ENCODE assay signal across 1 cellular context in the genomic region with DNA sequence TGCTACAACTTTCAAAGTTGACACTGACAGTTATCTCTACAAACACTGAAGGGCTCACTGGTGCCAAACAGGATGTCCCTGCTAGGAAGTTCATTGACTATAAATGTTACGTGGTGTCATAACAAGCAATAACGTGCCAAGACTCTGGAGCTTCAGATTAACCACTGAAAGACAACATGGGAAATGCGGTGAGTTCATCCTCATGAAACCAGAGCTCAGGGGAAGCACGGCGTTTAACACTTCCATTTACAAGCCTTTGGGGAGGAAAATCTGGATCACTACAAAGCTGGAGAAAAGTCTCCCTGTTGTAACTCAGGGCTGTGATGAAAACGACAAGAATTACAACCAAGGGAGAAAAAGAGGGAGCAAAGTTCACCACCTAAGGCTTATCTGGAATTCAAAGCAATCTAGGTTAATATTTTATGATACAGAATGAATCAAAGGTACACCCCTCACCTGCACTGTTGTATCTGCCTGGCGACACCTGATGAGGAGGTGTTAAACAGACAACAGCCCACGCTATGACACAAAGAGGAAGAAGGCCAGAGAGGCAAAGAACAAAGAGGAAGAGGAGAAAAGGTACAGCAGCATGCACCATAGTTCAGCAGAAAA.
TF ChIP-seq lines count a peak whose summit lies in the region.

No MANE protein-coding gene starts in this region.

TF ChIP-seq in HEK293, 187 proteins besides CTCF, POLR2A, EP300 and RAD21 (continued from another document and continues in another):
- TF ChIP-seq, protein P1, sequence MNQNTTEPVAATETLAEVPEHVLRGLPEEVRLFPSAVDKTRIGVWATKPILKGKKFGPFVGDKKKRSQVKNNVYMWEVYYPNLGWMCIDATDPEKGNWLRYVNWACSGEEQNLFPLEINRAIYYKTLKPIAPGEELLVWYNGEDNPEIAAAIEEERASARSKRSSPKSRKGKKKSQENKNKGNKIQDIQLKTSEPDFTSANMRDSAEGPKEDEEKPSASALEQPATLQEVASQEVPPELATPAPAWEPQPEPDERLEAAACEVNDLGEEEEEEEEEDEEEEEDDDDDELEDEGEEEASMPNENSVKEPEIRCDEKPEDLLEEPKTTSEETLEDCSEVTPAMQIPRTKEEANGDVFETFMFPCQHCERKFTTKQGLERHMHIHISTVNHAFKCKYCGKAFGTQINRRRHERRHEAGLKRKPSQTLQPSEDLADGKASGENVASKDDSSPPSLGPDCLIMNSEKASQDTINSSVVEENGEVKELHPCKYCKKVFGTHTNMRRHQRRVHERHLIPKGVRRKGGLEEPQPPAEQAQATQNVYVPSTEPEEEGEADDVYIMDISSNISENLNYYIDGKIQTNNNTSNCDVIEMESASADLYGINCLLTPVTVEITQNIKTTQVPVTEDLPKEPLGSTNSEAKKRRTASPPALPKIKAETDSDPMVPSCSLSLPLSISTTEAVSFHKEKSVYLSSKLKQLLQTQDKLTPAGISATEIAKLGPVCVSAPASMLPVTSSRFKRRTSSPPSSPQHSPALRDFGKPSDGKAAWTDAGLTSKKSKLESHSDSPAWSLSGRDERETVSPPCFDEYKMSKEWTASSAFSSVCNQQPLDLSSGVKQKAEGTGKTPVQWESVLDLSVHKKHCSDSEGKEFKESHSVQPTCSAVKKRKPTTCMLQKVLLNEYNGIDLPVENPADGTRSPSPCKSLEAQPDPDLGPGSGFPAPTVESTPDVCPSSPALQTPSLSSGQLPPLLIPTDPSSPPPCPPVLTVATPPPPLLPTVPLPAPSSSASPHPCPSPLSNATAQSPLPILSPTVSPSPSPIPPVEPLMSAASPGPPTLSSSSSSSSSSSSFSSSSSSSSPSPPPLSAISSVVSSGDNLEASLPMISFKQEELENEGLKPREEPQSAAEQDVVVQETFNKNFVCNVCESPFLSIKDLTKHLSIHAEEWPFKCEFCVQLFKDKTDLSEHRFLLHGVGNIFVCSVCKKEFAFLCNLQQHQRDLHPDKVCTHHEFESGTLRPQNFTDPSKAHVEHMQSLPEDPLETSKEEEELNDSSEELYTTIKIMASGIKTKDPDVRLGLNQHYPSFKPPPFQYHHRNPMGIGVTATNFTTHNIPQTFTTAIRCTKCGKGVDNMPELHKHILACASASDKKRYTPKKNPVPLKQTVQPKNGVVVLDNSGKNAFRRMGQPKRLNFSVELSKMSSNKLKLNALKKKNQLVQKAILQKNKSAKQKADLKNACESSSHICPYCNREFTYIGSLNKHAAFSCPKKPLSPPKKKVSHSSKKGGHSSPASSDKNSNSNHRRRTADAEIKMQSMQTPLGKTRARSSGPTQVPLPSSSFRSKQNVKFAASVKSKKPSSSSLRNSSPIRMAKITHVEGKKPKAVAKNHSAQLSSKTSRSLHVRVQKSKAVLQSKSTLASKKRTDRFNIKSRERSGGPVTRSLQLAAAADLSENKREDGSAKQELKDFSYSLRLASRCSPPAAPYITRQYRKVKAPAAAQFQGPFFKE (tag by site-specific recombination; IDR thresholded peaks at IDR 0.05; ENCODE audit: borderline replicate concordance), result no peak
- TF ChIP-seq ZNF394 (tag by site-specific recombination; IDR thresholded peaks at IDR 0.05; ENCODE audit: borderline replicate concordance) (0 out of 2 replicates have a peak, but pooled peaks have one; percentile 13), SP2 (tag by site-specific recombination; IDR thresholded peaks at IDR 0.05) (no peak), ZNF626 (tag by site-specific recombination; IDR thresholded peaks at IDR 0.05) (no peak), EGR2 (tag by site-specific recombination; IDR thresholded peaks at IDR 0.05; ENCODE audit: low read depth) (no peak), ZNF423 (tag by site-specific recombination; IDR thresholded peaks at IDR 0.05) (no peak), ZNF549 (tag by site-specific recombination; IDR thresholded peaks at IDR 0.05) (no peak), MYNN (tag by site-specific recombination; IDR thresholded peaks at IDR 0.05; ENCODE audit: borderline replicate concordance) (no peak), ZNF654 (tag by site-specific recombination; IDR thresholded peaks at IDR 0.05; ENCODE audit: low read depth) (peak; percentile 13; the same call in 1 of the 2 replicates), SCRT2 (tag by site-specific recombination; IDR thresholded peaks at IDR 0.05) (no peak), BCL11B (tag by site-specific recombination; IDR thresholded peaks at IDR 0.05; ENCODE audit: low read depth) (peak; percentile 26; the same call in 1 of the 2 replicates), ZNF747 (tag by site-specific recombination; IDR thresholded peaks at IDR 0.05) (no peak), ZNF184 (tag by site-specific recombination; IDR thresholded peaks at IDR 0.05) (0 out of 2 replicates have a peak, but pooled peaks have one; percentile 49), ZNF391 (tag by site-specific recombination; IDR thresholded peaks at IDR 0.05; ENCODE audit: borderline replicate concordance, low read depth) (peak; percentile 50; the same call in 1 of the 2 replicates), ZNF239 (tag by site-specific recombination; IDR thresholded peaks at IDR 0.05) (no peak), SP7 (tag by site-specific recombination; IDR thresholded peaks at IDR 0.05) (peak; percentile 42; the same call in 1 of the 2 replicates), KLF1 (tag by site-specific recombination; IDR thresholded peaks at IDR 0.05) (no peak), ZNF341 (tag by site-specific recombination; IDR thresholded peaks at IDR 0.05; ENCODE audit: low read depth) (no peak), ZNF544 (tag by site-specific recombination; IDR thresholded peaks at IDR 0.05) (no peak), ZNF510 (tag by site-specific recombination; IDR thresholded peaks at IDR 0.05; ENCODE audit: insufficient replicate concordance) (no peak), ZBTB1 (tag by site-specific recombination; IDR thresholded peaks at IDR 0.05) (0 out of 2 replicates have a peak, but pooled peaks have one; percentile 26), YY2 (tag by site-specific recombination; IDR thresholded peaks at IDR 0.05) (no peak), ZNF529 (tag by site-specific recombination; IDR thresholded peaks at IDR 0.05; ENCODE audit: insufficient replicate concordance) (no peak), MEIS1 (CRISPR knock-in tag; IDR thresholded peaks at IDR 0.05; ENCODE audit: borderline replicate concordance) (no peak), GLIS1 (tag by site-specific recombination; IDR thresholded peaks at IDR 0.05) (peak; percentile 66), ZNF660 (tag by site-specific recombination; IDR thresholded peaks at IDR 0.05) (no peak; the same call in 1 of the 2 replicates), SALL2 (tag by site-specific recombination; IDR thresholded peaks at IDR 0.05; ENCODE audit: borderline replicate concordance) (no peak), ZNF843 (tag by site-specific recombination; IDR thresholded peaks at IDR 0.05) (peak; percentile 95), SETDB1 (IDR thresholded peaks at IDR 0.05; ENCODE audit: insufficient read length, low read length) (no peak), ZNF560 (tag by site-specific recombination; IDR thresholded peaks at IDR 0.05; ENCODE audit: borderline replicate concordance) (no peak), KLF8 (tag by site-specific recombination; IDR thresholded peaks at IDR 0.05) (no peak)
- TF ChIP-seq, protein P2, sequence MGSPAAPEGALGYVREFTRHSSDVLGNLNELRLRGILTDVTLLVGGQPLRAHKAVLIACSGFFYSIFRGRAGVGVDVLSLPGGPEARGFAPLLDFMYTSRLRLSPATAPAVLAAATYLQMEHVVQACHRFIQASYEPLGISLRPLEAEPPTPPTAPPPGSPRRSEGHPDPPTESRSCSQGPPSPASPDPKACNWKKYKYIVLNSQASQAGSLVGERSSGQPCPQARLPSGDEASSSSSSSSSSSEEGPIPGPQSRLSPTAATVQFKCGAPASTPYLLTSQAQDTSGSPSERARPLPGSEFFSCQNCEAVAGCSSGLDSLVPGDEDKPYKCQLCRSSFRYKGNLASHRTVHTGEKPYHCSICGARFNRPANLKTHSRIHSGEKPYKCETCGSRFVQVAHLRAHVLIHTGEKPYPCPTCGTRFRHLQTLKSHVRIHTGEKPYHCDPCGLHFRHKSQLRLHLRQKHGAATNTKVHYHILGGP (tag by site-specific recombination; IDR thresholded peaks at IDR 0.05), result no peak
- TF ChIP-seq, protein P3, sequence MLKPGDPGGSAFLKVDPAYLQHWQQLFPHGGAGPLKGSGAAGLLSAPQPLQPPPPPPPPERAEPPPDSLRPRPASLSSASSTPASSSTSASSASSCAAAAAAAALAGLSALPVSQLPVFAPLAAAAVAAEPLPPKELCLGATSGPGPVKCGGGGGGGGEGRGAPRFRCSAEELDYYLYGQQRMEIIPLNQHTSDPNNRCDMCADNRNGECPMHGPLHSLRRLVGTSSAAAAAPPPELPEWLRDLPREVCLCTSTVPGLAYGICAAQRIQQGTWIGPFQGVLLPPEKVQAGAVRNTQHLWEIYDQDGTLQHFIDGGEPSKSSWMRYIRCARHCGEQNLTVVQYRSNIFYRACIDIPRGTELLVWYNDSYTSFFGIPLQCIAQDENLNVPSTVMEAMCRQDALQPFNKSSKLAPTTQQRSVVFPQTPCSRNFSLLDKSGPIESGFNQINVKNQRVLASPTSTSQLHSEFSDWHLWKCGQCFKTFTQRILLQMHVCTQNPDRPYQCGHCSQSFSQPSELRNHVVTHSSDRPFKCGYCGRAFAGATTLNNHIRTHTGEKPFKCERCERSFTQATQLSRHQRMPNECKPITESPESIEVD (tag by site-specific recombination; IDR thresholded peaks at IDR 0.05), result peak; percentile 63; the same call in 1 of the 2 replicates
- TF ChIP-seq, protein P4, sequence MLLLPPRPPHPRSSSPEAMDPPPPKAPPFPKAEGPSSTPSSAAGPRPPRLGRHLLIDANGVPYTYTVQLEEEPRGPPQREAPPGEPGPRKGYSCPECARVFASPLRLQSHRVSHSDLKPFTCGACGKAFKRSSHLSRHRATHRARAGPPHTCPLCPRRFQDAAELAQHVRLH (tag by site-specific recombination; IDR thresholded peaks at IDR 0.05), result peak; percentile 75; the same call in 1 of the 2 replicates
- TF ChIP-seq, protein P5, sequence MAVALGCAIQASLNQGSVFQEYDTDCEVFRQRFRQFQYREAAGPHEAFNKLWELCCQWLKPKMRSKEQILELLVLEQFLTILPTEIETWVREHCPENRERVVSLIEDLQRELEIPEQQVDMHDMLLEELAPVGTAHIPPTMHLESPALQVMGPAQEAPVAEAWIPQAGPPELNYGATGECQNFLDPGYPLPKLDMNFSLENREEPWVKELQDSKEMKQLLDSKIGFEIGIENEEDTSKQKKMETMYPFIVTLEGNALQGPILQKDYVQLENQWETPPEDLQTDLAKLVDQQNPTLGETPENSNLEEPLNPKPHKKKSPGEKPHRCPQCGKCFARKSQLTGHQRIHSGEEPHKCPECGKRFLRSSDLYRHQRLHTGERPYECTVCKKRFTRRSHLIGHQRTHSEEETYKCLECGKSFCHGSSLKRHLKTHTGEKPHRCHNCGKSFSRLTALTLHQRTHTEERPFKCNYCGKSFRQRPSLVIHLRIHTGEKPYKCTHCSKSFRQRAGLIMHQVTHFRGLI (tag by site-specific recombination; IDR thresholded peaks at IDR 0.05), result no peak
- TF ChIP-seq, protein P6, sequence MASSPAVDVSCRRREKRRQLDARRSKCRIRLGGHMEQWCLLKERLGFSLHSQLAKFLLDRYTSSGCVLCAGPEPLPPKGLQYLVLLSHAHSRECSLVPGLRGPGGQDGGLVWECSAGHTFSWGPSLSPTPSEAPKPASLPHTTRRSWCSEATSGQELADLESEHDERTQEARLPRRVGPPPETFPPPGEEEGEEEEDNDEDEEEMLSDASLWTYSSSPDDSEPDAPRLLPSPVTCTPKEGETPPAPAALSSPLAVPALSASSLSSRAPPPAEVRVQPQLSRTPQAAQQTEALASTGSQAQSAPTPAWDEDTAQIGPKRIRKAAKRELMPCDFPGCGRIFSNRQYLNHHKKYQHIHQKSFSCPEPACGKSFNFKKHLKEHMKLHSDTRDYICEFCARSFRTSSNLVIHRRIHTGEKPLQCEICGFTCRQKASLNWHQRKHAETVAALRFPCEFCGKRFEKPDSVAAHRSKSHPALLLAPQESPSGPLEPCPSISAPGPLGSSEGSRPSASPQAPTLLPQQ (tag by site-specific recombination; IDR thresholded peaks at IDR 0.05), result peak; percentile 43; the same call in 1 of the 2 replicates
- TF ChIP-seq, protein P7, sequence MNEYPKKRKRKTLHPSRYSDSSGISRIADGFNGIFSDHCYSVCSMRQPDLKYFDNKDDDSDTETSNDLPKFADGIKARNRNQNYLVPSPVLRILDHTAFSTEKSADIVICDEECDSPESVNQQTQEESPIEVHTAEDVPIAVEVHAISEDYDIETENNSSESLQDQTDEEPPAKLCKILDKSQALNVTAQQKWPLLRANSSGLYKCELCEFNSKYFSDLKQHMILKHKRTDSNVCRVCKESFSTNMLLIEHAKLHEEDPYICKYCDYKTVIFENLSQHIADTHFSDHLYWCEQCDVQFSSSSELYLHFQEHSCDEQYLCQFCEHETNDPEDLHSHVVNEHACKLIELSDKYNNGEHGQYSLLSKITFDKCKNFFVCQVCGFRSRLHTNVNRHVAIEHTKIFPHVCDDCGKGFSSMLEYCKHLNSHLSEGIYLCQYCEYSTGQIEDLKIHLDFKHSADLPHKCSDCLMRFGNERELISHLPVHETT (tag by site-specific recombination; IDR thresholded peaks at IDR 0.05), result peak; percentile 22; the same call in 1 of the 2 replicates
- TF ChIP-seq, protein P8, sequence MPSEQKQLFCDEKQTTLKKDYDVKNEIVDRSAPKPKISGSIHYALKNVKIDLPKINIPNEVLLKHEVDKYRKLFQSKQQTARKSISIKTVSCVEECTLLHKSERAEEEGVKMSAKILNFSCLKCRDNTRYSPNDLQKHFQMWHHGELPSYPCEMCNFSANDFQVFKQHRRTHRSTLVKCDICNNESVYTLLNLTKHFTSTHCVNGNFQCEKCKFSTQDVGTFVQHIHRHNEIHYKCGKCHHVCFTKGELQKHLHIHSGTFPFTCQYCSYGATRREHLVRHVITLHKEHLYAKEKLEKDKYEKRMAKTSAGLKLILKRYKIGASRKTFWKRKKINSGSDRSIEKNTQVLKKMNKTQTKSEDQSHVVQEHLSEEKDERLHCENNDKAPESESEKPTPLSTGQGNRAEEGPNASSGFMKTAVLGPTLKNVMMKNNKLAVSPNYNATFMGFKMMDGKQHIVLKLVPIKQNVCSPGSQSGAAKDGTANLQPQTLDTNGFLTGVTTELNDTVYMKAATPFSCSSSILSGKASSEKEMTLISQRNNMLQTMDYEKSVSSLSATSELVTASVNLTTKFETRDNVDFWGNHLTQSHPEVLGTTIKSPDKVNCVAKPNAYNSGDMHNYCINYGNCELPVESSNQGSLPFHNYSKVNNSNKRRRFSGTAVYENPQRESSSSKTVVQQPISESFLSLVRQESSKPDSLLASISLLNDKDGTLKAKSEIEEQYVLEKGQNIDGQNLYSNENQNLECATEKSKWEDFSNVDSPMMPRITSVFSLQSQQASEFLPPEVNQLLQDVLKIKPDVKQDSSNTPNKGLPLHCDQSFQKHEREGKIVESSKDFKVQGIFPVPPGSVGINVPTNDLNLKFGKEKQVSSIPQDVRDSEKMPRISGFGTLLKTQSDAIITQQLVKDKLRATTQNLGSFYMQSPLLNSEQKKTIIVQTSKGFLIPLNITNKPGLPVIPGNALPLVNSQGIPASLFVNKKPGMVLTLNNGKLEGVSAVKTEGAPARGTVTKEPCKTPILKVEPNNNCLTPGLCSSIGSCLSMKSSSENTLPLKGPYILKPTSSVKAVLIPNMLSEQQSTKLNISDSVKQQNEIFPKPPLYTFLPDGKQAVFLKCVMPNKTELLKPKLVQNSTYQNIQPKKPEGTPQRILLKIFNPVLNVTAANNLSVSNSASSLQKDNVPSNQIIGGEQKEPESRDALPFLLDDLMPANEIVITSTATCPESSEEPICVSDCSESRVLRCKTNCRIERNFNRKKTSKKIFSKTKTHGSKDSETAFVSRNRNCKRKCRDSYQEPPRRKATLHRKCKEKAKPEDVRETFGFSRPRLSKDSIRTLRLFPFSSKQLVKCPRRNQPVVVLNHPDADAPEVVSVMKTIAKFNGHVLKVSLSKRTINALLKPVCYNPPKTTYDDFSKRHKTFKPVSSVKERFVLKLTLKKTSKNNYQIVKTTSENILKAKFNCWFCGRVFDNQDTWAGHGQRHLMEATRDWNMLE (tag by site-specific recombination; conservative IDR thresholded peaks at IDR 0.05; ENCODE audit: low read depth), result no peak; the same call in 1 of the 2 replicates
